Comparison of ENCODE assay signal across 8 cellular contexts in the genomic region with DNA sequence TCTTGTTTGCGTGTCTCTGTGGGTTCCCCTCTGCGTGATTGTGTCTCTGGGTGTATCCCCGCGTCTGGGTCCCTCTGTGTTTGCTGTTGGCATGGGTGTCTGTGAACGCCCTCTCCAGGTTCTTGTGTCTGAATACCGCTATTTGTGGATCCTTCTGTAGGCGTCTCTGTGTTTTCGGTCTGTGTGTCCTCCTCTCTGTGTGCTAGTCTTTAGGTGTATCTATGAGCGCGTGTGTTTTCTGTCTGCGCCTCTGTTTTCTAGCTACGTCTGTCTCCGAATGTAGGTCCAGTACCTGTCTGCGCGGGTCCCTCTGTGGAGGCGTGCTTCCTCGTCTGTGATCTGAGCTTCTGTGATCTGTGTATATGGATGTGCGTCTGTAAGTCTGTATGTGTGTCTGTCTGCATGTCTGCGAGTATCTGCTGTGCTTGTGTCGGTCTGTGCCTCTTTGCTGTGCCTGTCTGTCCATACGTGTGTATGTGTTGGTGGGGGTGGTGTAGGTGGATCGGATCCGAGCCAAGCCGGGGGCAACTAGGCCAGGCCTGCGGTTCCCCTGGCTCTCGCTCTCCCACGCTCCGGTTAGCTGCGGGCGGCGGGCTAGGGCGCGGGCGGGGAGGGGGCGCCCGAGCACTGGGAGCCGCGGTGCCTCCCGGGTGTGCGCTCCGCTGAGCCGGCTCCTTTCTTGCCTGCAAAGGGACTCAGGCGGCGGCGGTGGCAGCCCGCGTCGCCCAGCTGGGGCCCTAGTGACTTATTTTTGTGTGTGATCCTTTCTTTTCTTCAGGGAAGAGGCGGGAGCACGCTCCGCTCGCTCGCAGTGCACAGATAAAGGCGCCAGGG.
DNase-seq lines count a peak whose midpoint lies in the region; ATAC-seq and TF ChIP-seq lines count a peak whose summit lies in the region.

No MANE protein-coding gene starts in this region.

- no peak for TF ChIP-seq POLR2A in Peyer's patch (IDR thresholded peaks at IDR 0.05)

- POLR2A ChIA-PET in CD4-positive, alpha-beta T cell (lab: Charles Lee) = no interaction called here

- no peak overlapping the region for H3K27ac ChIP-seq in Peyer's patch
- no peak overlapping the region for H3K27ac ChIP-seq in CD4-positive, alpha-beta T cell (ENCODE audit: low read depth, low read length)

- H3K4me3 Mint-ChIP-seq in progenitor cell of endocrine pancreas (ENCODE audit: low read depth) (peak overlapping the region; percentile 68), immature natural killer cell (peak overlapping the region in 2 of 5 donors; percentile 22 to 29)
- no peak overlapping the region for H3K4me3 Mint-ChIP-seq in CD4-positive, alpha-beta T cell

- peaks cover 0 to 15% (median 0%) of the 10 kb centered on the region in 4 donors for H3K4me1 ChIP-seq in Peyer's patch

- peak overlapping the region; percentile 18 to 49 (median 27) for H3K4me3 ChIP-seq in Peyer's patch

- peaks cover 24% of the 10 kb centered on the region for H3K4me1 Mint-ChIP-seq in progenitor cell of endocrine pancreas (ENCODE audit: low read depth)
- no peaks in the 10 kb centered on the region for H3K4me1 Mint-ChIP-seq in CD4-positive, alpha-beta T cell (ENCODE audit: low read depth)
- H3K4me1 Mint-ChIP-seq in immature natural killer cell = peaks cover 6 to 8% of the 10 kb centered on the region in 2 donors

- CTCF ChIA-PET in CD4-positive, alpha-beta T cell (lab: Charles Lee) = no interaction called here

- H3K36me3 ChIP-seq in Peyer's patch = no peaks in the 10 kb centered on the region

- peaks cover 85% of the 10 kb centered on the region for H3K27me3 Mint-ChIP-seq in progenitor cell of endocrine pancreas
- H3K27me3 Mint-ChIP-seq in CD4-positive, alpha-beta T cell = peaks cover 93% of the 10 kb centered on the region
- peaks cover 13 to 57% (median 29%) of the 10 kb centered on the region in 3 donors for H3K27me3 Mint-ChIP-seq in immature natural killer cell (ENCODE audit: low read depth in 3 of 3)

- H3K27me3 ChIP-seq in Peyer's patch = peaks cover 0 to 15% of the 10 kb centered on the region in 2 donors
- peaks cover 68% of the 10 kb centered on the region for H3K27me3 ChIP-seq in CD4-positive, alpha-beta T cell (ENCODE audit: control insufficient read depth, insufficient read depth, low read length)

- ATAC-seq in CD4-positive, alpha-beta T cell (ENCODE audit: poor library complexity) = no peak
- ATAC-seq in HG03460 (IDR thresholded peaks at IDR 0.05; ENCODE audit: unreplicated experiment) = no peak

- DNase-seq in ELR (ENCODE audit: low read depth) (peak; percentile 6), HCEC 1CT (peak; percentile 33), Peyer's patch (no peak), glomerular visceral epithelial cell (ENCODE audit: extremely low spot score) (peak; percentile 20), progenitor cell of endocrine pancreas (ENCODE audit: low spot score, unreplicated experiment) (no peak), immature natural killer cell (no peak)
- no peak for DNase-seq in CD4-positive, alpha-beta T cell

- H3K9me3 ChIP-seq in Peyer's patch = no peaks in the 10 kb centered on the region
- no peaks in the 10 kb centered on the region for H3K9me3 ChIP-seq in CD4-positive, alpha-beta T cell (ENCODE audit: control insufficient read depth, low read length)

- H3K36me3 Mint-ChIP-seq in progenitor cell of endocrine pancreas (ENCODE audit: insufficient read depth) (no peaks in the 10 kb centered on the region), immature natural killer cell (peaks cover 0 to 5% (median 0%) of the 10 kb centered on the region in 3 donors)
- H3K36me3 Mint-ChIP-seq in CD4-positive, alpha-beta T cell (ENCODE audit: low read depth) = no peaks in the 10 kb centered on the region

- intact Hi-C loops in CD4-positive, alpha-beta T cell (cut with DNase I, micrococcal nuclease) = no loop called here

- H3K9me3 Mint-ChIP-seq in progenitor cell of endocrine pancreas (ENCODE audit: low read depth) (no peaks in the 10 kb centered on the region), immature natural killer cell (no peaks in the 10 kb centered on the region)
- no peaks in the 10 kb centered on the region for H3K9me3 Mint-ChIP-seq in CD4-positive, alpha-beta T cell

- H3K27ac Mint-ChIP-seq in progenitor cell of endocrine pancreas (no peak overlapping the region), immature natural killer cell (no peak overlapping the region)
- no peak overlapping the region for H3K27ac Mint-ChIP-seq in CD4-positive, alpha-beta T cell

- no peak for TF ChIP-seq CTCF in Peyer's patch (IDR thresholded peaks at IDR 0.05)
- no peak for TF ChIP-seq CTCF in progenitor cell of endocrine pancreas (IDR thresholded peaks at IDR 0.05; ENCODE audit: unreplicated experiment)
- TF ChIP-seq CTCF in CD4-positive, alpha-beta T cell (IDR thresholded peaks at IDR 0.05) = no peak

Comparison
In these comparisons a context has a peak if more than half of its experiments do, and no peak if none do; other contexts are left out.
1. DNase-seq: peak in ELR (single experiment), HCEC 1CT (single experiment) and glomerular visceral epithelial cell (single experiment); none in Peyer's patch (0 of 3), progenitor cell of endocrine pancreas (single experiment), CD4-positive, alpha-beta T cell (0 of 10) and immature natural killer cell (0 of 3).